In genomic region chr2:86783615-86784339, GRCh38 we compare ENCODE assay signal across 11 cellular contexts. TPM values are rescaled to one million over a fixed set of nuclear protein-coding genes. Genes with fewer than 3 reads are reported as not detected.
A peak's percentile ranks its signal among the peaks of the same experiment; 100 is the strongest.
DNase-seq lines count a peak whose midpoint lies in the region; ATAC-seq, FAIRE-seq and TF ChIP-seq lines count a peak whose summit lies in the region.
"Had no signal": no experiment of that assay in that cellular context is flagged by ENCODE, and none has a peak within 500 bp of the region (broad histone marks: within the 10 kb centered on the region; RNA-seq: fewer than 3 reads in every experiment).

No MANE protein-coding gene starts in this region.

- no peaks in the 10 kb centered on the region for H4K20me1 ChIP-seq in GM12878 (ENCODE audit: control insufficient read depth, insufficient read depth)
- no peaks in the 10 kb centered on the region for H4K20me1 ChIP-seq in GM23248 (ENCODE audit: insufficient read depth)

- no peak for TF ChIP-seq RAD21 in GM12878 (IDR thresholded peaks at IDR 0.05; ENCODE audit: insufficient read depth, low read depth, low read length)

- H3K36me3 ChIP-seq in GM12878 (ENCODE audit: control insufficient read depth in 2 of 2, insufficient read depth in 2 of 2, low read length in 1 of 2) (no peaks in the 10 kb centered on the region), GM23248 (ENCODE audit: low read depth) (no peaks in the 10 kb centered on the region), HAP-1 (replicated peaks) (no peaks in the 10 kb centered on the region)

- H2AFZ ChIP-seq in GM12878 (ENCODE audit: control insufficient read depth, low read depth, low read length): peak overlapping the region; percentile 32
- no peak overlapping the region for H2AFZ ChIP-seq in GM23248

- no peaks in the 10 kb centered on the region for H3F3A ChIP-seq in GM23248 (ENCODE audit: insufficient read depth)

- H3K9me3 ChIP-seq in GM12878 (replicated peaks; ENCODE audit: control insufficient read depth, insufficient read depth, low read length) (no peaks in the 10 kb centered on the region), GM23248 (ENCODE audit: low read depth) (no peaks in the 10 kb centered on the region), HAP-1 (no peaks in the 10 kb centered on the region)

- peak; percentile 63 to 87; a peak in 3 of 4 replicates for TF ChIP-seq EP300 in GM12878 (IDR thresholded peaks at IDR 0.05; ENCODE audit: borderline replicate concordance in 1 of 2, control insufficient read depth in 1 of 2, low read depth in 2 of 2, low read length in 2 of 2)

- SMC1A ChIA-PET in GM12878 (lab: Charles Lee; ENCODE audit: uncharacterized antibody, unreplicated experiment): interaction anchor here (1.1 to 1.9 kb wide), 5 partner anchors 14 to 21 kb away, joined by 4 to 7 read pairs (median 5); no protein-coding TSS in a partner anchor

- WGBS in GM12878 (ENCODE audit: insufficient coverage, insufficient replicate concordance, low lambda C conversion rate, missing lambda C conversion rate): 12% methylated on average over 8 of the region's 8 CpGs
- 71 to 76% methylated on average over 8 of the region's 8 CpGs for WGBS in GM23248 (ENCODE audit: low coverage in 1 of 2, low lambda C conversion rate in 2 of 2, missing lambda C conversion rate in 2 of 2), 2 experiments

- H3K4me3 ChIP-seq in GM12878 (no peak overlapping the region; the same call in 1 of the 2 replicates), GM23248 (no peak overlapping the region), HAP-1 (no peak overlapping the region)
- H3K4me3 ChIP-seq: SK-N-MC had no signal

- H3K4me2 ChIP-seq in GM12878 (ENCODE audit: control insufficient read depth, insufficient read depth) (peak overlapping the region; percentile 47), GM23248 (ENCODE audit: unreplicated experiment) (no peak overlapping the region)

- intact Hi-C loops in GM12878 (cut with micrococcal nuclease; ENCODE audit: unreplicated experiment): no loop called here

- peak; percentile 61 for DNase-seq in GM12878 (ENCODE audit: low read depth, low spot score)
- DNase-seq in 8988T: no peak
- no peak for DNase-seq in GM23248
- DNase-seq in HAP-1 (ENCODE audit: low spot score in 2 of 2): no peak
- DNase-seq in NCI-H510A treated with DMSO at 0.1 percent for 48 hours (lab: John Stamatoyannopoulos, UW): no peak
- DNase-seq: activated gamma-delta T cell treated with Interleukin-2 at 50 U/mL for 16 hours, Kasumi-1 had no signal

- H3K79me2 ChIP-seq in GM12878 (ENCODE audit: control insufficient read depth, insufficient read depth, low read length) (no peaks in the 10 kb centered on the region), GM23248 (ENCODE audit: insufficient read depth) (no peaks in the 10 kb centered on the region)

- H3K9ac ChIP-seq in GM12878 (ENCODE audit: control insufficient read depth, insufficient read depth, low read length) (no peak overlapping the region), GM23248 (no peak overlapping the region)

- RAD21 ChIA-PET in GM12878 (lab: Charles Lee; ENCODE audit: unreplicated experiment): interaction anchor here (0.9 to 1.1 kb wide), 2 partner anchors 13 to 19 kb away, joined by 4 to 6 read pairs; no protein-coding TSS in a partner anchor

- CTCF ChIA-PET in GM12878 (lab: Yijun Ruan, JAX): interaction anchor here (1.3 to 2.7 kb wide), 2 partner anchors 15 to 19 kb away, joined by 3 to 13 read pairs; no protein-coding TSS in a partner anchor

- H3K27ac ChIP-seq in GM12878 (ENCODE audit: control insufficient read depth, insufficient read depth) (no peak overlapping the region), GM23248 (no peak overlapping the region)
- H3K27ac ChIP-seq: SK-N-MC had no signal

- H3K4me1 ChIP-seq in GM12878 (ENCODE audit: control insufficient read depth, insufficient read depth, low read length): peaks cover 12% of the 10 kb centered on the region
- no peaks in the 10 kb centered on the region for H3K4me1 ChIP-seq in GM23248 (ENCODE audit: insufficient read depth)
- H3K4me1 ChIP-seq in HAP-1: no peaks in the 10 kb centered on the region

- H3K9me2 ChIP-seq in GM23248 (ENCODE audit: insufficient read depth): no peaks in the 10 kb centered on the region

- no peak for TF ChIP-seq POLR2A in GM12878 (IDR thresholded peaks at IDR 0.05; ENCODE audit: low read depth, low read length)

- BruUV-seq in GM12878 (replicated peaks; lab: Mats Ljungman, UMichigan): no TSS peak

- peak; percentile 92 for FAIRE-seq in GM12878 (lab: Jason Lieb, UNC)

- in situ Hi-C loops in GM12878 (cut with MboI) (no loop called here), GM23248 (cut with MboI) (no loop called here), HAP-1 (cut with MboI; ENCODE audit: low sequenced_read_pairs) (no loop called here)

- no peak for TF ChIP-seq CTCF in GM12878 (IDR thresholded peaks at IDR 0.05 in 2 of 3, conservative IDR thresholded peaks at IDR 0.05 in 1 of 3; ENCODE audit: control insufficient read depth in 2 of 3, extremely low read depth in 1 of 3, insufficient read depth in 1 of 3, low read depth in 3 of 3, low read length in 3 of 3)

- ATAC-seq in GM18519 (IDR thresholded peaks at IDR 0.05; ENCODE audit: low FRiP score, unreplicated experiment) (peak; percentile 86), GM21381 (IDR thresholded peaks at IDR 0.05; ENCODE audit: unreplicated experiment) (peak; percentile 93), HG03135 (IDR thresholded peaks at IDR 0.05; ENCODE audit: unreplicated experiment) (peak; percentile 90), GM12878 (peak; percentile 99)

- POLR2A ChIA-PET in GM12878 (lab: Charles Lee): interaction anchor here (0.6 to 1.0 kb wide), 3 partner anchors 14 to 24 kb away, joined by 3 to 4 read pairs (median 3); no protein-coding TSS in a partner anchor

- H3K27me3 ChIP-seq in GM12878 (replicated peaks in 1 of 2; ENCODE audit: control insufficient read depth in 2 of 2, insufficient read depth in 2 of 2, low read length in 1 of 2) (peaks cover 0 to 2% of the 10 kb centered on the region in 2 experiments; a peak in 1 of 4 replicates), GM23248 (replicated peaks; ENCODE audit: insufficient read depth) (peaks cover 17% of the 10 kb centered on the region), HAP-1 (ENCODE audit: low read depth) (no peaks in the 10 kb centered on the region)

TF ChIP-seq in GM12878, 131 proteins besides CTCF, POLR2A, EP300 and RAD21 (continues in another document):
- peak; percentile 71 for TF ChIP-seq NBN (IDR thresholded peaks at IDR 0.05)
- peak; percentile 67; the same call in 1 of the 2 replicates for TF ChIP-seq SPI1 (IDR thresholded peaks at IDR 0.05; ENCODE audit: borderline replicate concordance, insufficient read depth, low read depth, low read length)
- no peak for TF ChIP-seq ZSCAN29 (IDR thresholded peaks at IDR 0.05)
- TF ChIP-seq PKNOX1 (IDR thresholded peaks at IDR 0.05): peak; percentile 77; the same call in 1 of the 2 replicates
- peak; percentile 54 for TF ChIP-seq JUNB (IDR thresholded peaks at IDR 0.05)
- no peak for TF ChIP-seq SUPT20H (IDR thresholded peaks at IDR 0.05; ENCODE audit: borderline replicate concordance, control insufficient read depth, low read depth, low read length)
- TF ChIP-seq MEF2A (IDR thresholded peaks at IDR 0.05; ENCODE audit: insufficient read depth, low read depth, low read length): 0 out of 2 replicates have a peak, but pooled peaks have one; percentile 19
- TF ChIP-seq NR2C2 (IDR thresholded peaks at IDR 0.05; ENCODE audit: borderline replicate concordance, control insufficient read depth, insufficient read length, low read depth): no peak

RNA-seq across cellular contexts. Expression of gene CD8A, which starts 6.9 kb away (rescaled TPM):
- 0.19 and 0.24 TPM in 2 replicates for total RNA-seq in GM12878 (2013; cell fraction: nucleolus; rRNA removed)
- total RNA-seq in GM12878 (2014; rRNA removed) (not detected in 2 replicates), GM12878 (2014; rRNA removed; fragmentation: Illumina TruSeq; extraction: Trizol) (not detected in 2 replicates), GM12878 (2021) (0.13 and 0.15 TPM in 2 replicates)
- polyA plus RNA-seq in GM12878 (2011; ENCODE audit: low read depth): not detected
- polyA plus RNA-seq in GM12878 (2011; rRNA removed) (0.30 and 0.43 TPM in 2 replicates), GM12878 (2014; fragmentation: Illumina TruSeq; extraction: Trizol) (not detected in 2 replicates), GM12878 (2014; fragmentation: Nextera tagmentation; extraction: Ambion mirVana) (not detected), GM12878 (2014; rRNA removed) (not detected in 2 replicates), GM12878 (2016; fragmentation: Nextera tagmentation; extraction: Ambion mirVana) (not detected), GM23248 (2016; fragmentation: Nextera tagmentation; extraction: Ambion mirVana) (not detected in 2 replicates)
- polyA plus RNA-seq in GM12878 (2011; cell fraction: cytosol; rRNA removed): 0.21 and 0.25 TPM in 2 replicates
- 0.19 and 0.27 TPM in 2 replicates for polyA plus RNA-seq in GM12878 (2011; cell fraction: nucleus; rRNA removed)
- 0.08 TPM in 1 of 2 replicates, not detected in the other for polyA plus RNA-seq in GM12878 (2012)
- polyA minus RNA-seq in GM12878 (2011; rRNA and poly(A)+ RNA removed): 0.15 and 0.41 TPM in 2 replicates
- polyA minus RNA-seq in GM12878 (2011; cell fraction: cytosol; rRNA and poly(A)+ RNA removed): not detected in 2 replicates
- not detected in 2 replicates for polyA minus RNA-seq in GM12878 (2011; cell fraction: nucleus; rRNA and poly(A)+ RNA removed)
- total RNA-seq in GM23248 (2014; rRNA removed; shearing (Covaris generic)): 0.86 TPM in 1 of 2 replicates, not detected in the other
